ENCODE assay signal across 10 cellular contexts in the genomic region with DNA sequence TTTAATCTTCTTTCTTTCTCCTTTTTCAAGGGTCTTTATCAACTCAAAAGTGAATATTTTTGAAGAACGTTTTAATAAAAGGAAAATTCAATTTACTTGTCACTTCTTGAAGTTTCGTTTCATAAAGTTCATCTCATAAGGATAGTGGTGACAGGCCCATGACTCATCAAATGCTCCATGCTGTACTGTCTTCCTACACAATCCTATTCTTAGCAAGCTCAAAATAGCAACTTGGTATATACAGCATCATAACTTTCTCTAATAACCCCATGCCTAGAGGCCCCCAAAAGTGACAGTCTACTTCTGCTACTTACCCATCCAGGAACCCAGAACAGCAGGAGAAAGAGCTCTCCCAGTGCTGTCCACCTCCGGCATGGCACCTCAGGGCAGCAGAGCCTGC. TPM values are rescaled to one million over a fixed set of nuclear protein-coding genes. Genes with fewer than 3 reads are reported as not detected.
DNase-seq lines count a peak whose midpoint lies in the region; ATAC-seq and TF ChIP-seq lines count a peak whose summit lies in the region.
"Had no signal": no experiment of that assay in that cellular context is flagged by ENCODE, and none has a peak within 500 bp of the region (broad histone marks: within the 10 kb centered on the region; RNA-seq: fewer than 3 reads in every experiment).

No MANE protein-coding gene starts in this region.

- no peaks in the 10 kb centered on the region for H3K36me3 Mint-ChIP-seq in activated T-cell treated with anti-CD3 and anti-CD28 coated beads, Interleukin-2, amount 50 U/mL, for 72 hours (ENCODE audit: insufficient read depth in 2 of 2)
- H3K36me3 Mint-ChIP-seq: natural killer cell had no signal

- TF ChIP-seq POLR2A in adrenal gland (IDR thresholded peaks at IDR 0.05): no peak

- no peaks in the 10 kb centered on the region for H3K9me3 Mint-ChIP-seq in activated T-cell treated with anti-CD3 and anti-CD28 coated beads, Interleukin-2, amount 50 U/mL, for 72 hours
- H3K9me3 Mint-ChIP-seq: natural killer cell had no signal

- WGBS in adrenal gland, 4 donors: 53 to 61% (median 57%) methylated on average over 3 of the region's 3 CpGs
- WGBS in right cardiac atrium: 50% methylated on average over 3 of the region's 3 CpGs

- H3K9me3 ChIP-seq in adrenal gland (replicated peaks in 1 of 3): no peaks in the 10 kb centered on the region
- H3K9me3 ChIP-seq in right cardiac atrium (ENCODE audit: control insufficient read depth, low read length): no peaks in the 10 kb centered on the region
- H3K9me3 ChIP-seq: suprapubic skin had no signal

- no peaks in the 10 kb centered on the region for H3K27me3 ChIP-seq in adrenal gland
- no peaks in the 10 kb centered on the region for H3K27me3 ChIP-seq in right cardiac atrium (ENCODE audit: control insufficient read depth, insufficient read depth)

- peak overlapping the region; percentile 76 to 86 for H3K4me3 Mint-ChIP-seq in activated T-cell treated with anti-CD3 and anti-CD28 coated beads, Interleukin-2, amount 50 U/mL, for 72 hours
- H3K4me3 Mint-ChIP-seq: natural killer cell had no signal

- H3K36me3 ChIP-seq in adrenal gland (replicated peaks in 1 of 2): no peaks in the 10 kb centered on the region
- H3K36me3 ChIP-seq: suprapubic skin had no signal

- H3K27me3 Mint-ChIP-seq in activated T-cell treated with anti-CD3 and anti-CD28 coated beads, Interleukin-2, amount 50 U/mL, for 72 hours (ENCODE audit: low read depth): peaks cover 5% of the 10 kb centered on the region

- H3K4me1 ChIP-seq in adrenal gland (replicated peaks in 1 of 2): no peaks in the 10 kb centered on the region
- H3K4me1 ChIP-seq in right cardiac atrium (ENCODE audit: control insufficient read depth, insufficient read depth, low read length): no peaks in the 10 kb centered on the region
- H3K4me1 ChIP-seq: suprapubic skin had no signal

- in situ Hi-C loops in GM13977 (cut with MboI; ENCODE audit: low pct_unique_long_range_greater_than_20kb, low sequenced_read_pairs, unreplicated experiment): no loop called here

- TF ChIP-seq CTCF in GM13977 (IDR thresholded peaks at IDR 0.05; ENCODE audit: extremely low read depth, insufficient read depth, missing control alignments): no peak
- TF ChIP-seq CTCF in adrenal gland (IDR thresholded peaks at IDR 0.05): no peak

- peak overlapping the region; percentile 90 for H3K27ac Mint-ChIP-seq in activated T-cell treated with anti-CD3 and anti-CD28 coated beads, Interleukin-2, amount 50 U/mL, for 72 hours
- H3K27ac Mint-ChIP-seq: natural killer cell had no signal

- H3K4me3 ChIP-seq in adrenal gland (no peak overlapping the region), right cardiac atrium (ENCODE audit: low read length) (no peak overlapping the region)
- H3K4me3 ChIP-seq: suprapubic skin had no signal

- H3K27ac ChIP-seq in adrenal gland: no peak overlapping the region
- no peak overlapping the region for H3K27ac ChIP-seq in right cardiac atrium (ENCODE audit: low read length)
- H3K27ac ChIP-seq: suprapubic skin had no signal

- ATAC-seq in HG02973 (IDR thresholded peaks at IDR 0.05; ENCODE audit: unreplicated experiment): peak; percentile 73
- ATAC-seq in activated T-cell treated with anti-CD3 and anti-CD28 coated beads, Interleukin-2, amount 50 U/mL, for 72 hours (replicated peaks in 1 of 2): peak; percentile 98 to 99
- no peak for ATAC-seq in right cardiac atrium
- no peak for ATAC-seq in HG02642 (IDR thresholded peaks at IDR 0.05; ENCODE audit: poor library complexity, unreplicated experiment)
- ATAC-seq: natural killer cell had no signal

- DNase-seq in GM13977 (ENCODE audit: low spot score) (peak; percentile 32), non-pigmented ciliary epithelial cell (ENCODE audit: low read depth) (peak; percentile 54), adrenal gland (no peak), right cardiac atrium (no peak), SHP77 (lab: John Stamatoyannopoulos, UW) (no peak)
- DNase-seq in activated T-cell treated with anti-CD3 and anti-CD28 coated beads, Interleukin-2, amount 50 U/mL, for 72 hours: peak; percentile 32 to 68
- DNase-seq: natural killer cell had no signal

- intact Hi-C loops in adrenal gland (cut with DNase I) (no loop called here), right cardiac atrium (cut with DNase I) (no loop called here)

- H3K4me1 Mint-ChIP-seq in activated T-cell treated with anti-CD3 and anti-CD28 coated beads, Interleukin-2, amount 50 U/mL, for 72 hours (ENCODE audit: low read depth): peaks cover 39% of the 10 kb centered on the region
- H3K4me1 Mint-ChIP-seq: natural killer cell had no signal

RNA-seq across cellular contexts. Expression of gene FBXO15, which starts 7.7 kb away (rescaled TPM):
- total RNA-seq in activated T-cell treated with anti-CD3 and anti-CD28 coated beads, Interleukin-2, amount 50 U/mL, for 72 hours: 1 to 10 TPM; 1.0 to 2.1 TPM
- total RNA-seq in adrenal gland (1 to 10 TPM in 7 of 8 donors, under 1 TPM in 1; 0.93 to 4.5 (median 2.0) TPM), right cardiac atrium (1 to 10 TPM in 1 of 4 donors, under 1 TPM in 2, not detected in 1; 0.43 to 1.1 (median 0.57) TPM)
- polyA plus RNA-seq in adrenal gland (1 to 10 TPM; 2.5 to 8.7 (median 5.7) TPM), right cardiac atrium (0.43 TPM)

RNA-seq across cellular contexts. Expression of gene TIMM21, which starts 8.4 kb away (rescaled TPM):
- total RNA-seq in activated T-cell treated with anti-CD3 and anti-CD28 coated beads, Interleukin-2, amount 50 U/mL, for 72 hours: 10 to 100 TPM; 23.9 to 25.8 TPM
- total RNA-seq in adrenal gland (10 to 100 TPM in 7 of 8 donors, 1 to 10 TPM in 1; 7.1 to 40.4 (median 34.2) TPM), right cardiac atrium (100 to 1,000 TPM in 3 of 4 donors, 10 to 100 TPM in 1; 73.9 to 153 (median 115) TPM)
- polyA plus RNA-seq in adrenal gland (100 to 1,000 TPM in 1 of 3 donors, 10 to 100 TPM in 2; 17.7 to 102 (median 18.2) TPM), right cardiac atrium (109 TPM)

Comparison
In these comparisons a context has a peak if more than half of its experiments do, and no peak if none do; other contexts are left out.
1. DNase-seq: peak in GM13977 (single experiment), activated T-cell treated with anti-CD3 and anti-CD28 coated beads, Interleukin-2, amount 50 U/mL, for 72 hours (2 of 2) and non-pigmented ciliary epithelial cell (single experiment); none in adrenal gland (0 of 7), right cardiac atrium (0 of 3) and SHP77 (0 of 2).
2. ATAC-seq: peak in HG02973 (single experiment) and activated T-cell treated with anti-CD3 and anti-CD28 coated beads, Interleukin-2, amount 50 U/mL, for 72 hours (2 of 2); none in right cardiac atrium (0 of 2) and HG02642 (single experiment).